ENCODE assay signal across 22 cellular contexts in the genomic region with DNA sequence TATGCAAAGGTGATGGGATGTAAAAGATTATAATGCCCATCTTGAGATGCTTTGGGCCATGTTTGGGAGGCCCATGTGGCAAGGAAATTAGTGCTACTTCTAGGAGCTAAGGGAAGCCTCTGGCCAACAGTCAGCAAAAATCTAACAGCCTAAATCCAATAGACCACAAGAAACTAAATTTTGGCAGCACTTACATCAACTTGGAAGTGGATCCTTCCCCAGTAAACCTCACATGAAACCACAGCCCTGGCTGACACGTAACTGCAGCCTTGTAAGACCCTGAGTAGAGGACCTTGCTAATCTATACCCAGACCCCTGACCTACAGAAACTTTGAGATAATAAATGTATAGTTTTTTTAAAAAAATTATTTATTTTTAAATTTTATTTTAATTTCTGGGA.
"Had no signal": no experiment of that assay in that cellular context is flagged by ENCODE, and none has a peak within 500 bp of the region (broad histone marks: within the 10 kb centered on the region; RNA-seq: fewer than 3 reads in every experiment).

No MANE protein-coding gene starts in this region.

- ATAC-seq: esophagus mucosa; foreskin keratinocyte; left cardiac atrium; lower lobe of right lung; natural killer cell treated with Interleukin-12 subunit alpha and Interleukin-12 subunit beta and Interleukin-15 and Interleukin-18, amount 100 ng/mL, for 72 hours; pancreas; right cardiac atrium had no signal

- DNase-seq: cortex of kidney; dorsolateral prefrontal cortex; effector memory CD4-positive, alpha-beta T cell; foreskin keratinocyte; immature natural killer cell; kidney; left cardiac atrium; left ventricle myocardium inferior; lower lobe of right lung; occipital lobe; pancreas; right cardiac atrium; stimulated activated CD4-positive, alpha-beta T cell treated with anti-CD3 and anti-CD28 coated beads, Interleukin-2, amount 100 ng/mL, for 48 hours; stimulated activated naive CD4-positive, alpha-beta T cell treated with Interleukin-2 at 50 U/mL for 16 hours; thyroid gland; upper lobe of left lung had no signal

- H3K4me3 ChIP-seq: dorsolateral prefrontal cortex, left ventricle myocardium inferior, lower lobe of right lung, neural progenitor cell, pancreas, smooth muscle cell, suprapubic skin, thyroid gland, upper lobe of left lung, vagina had no signal
